In genomic region chr7:157929671-157930070, GRCh38 we compare ENCODE assay signal across 22 cellular contexts.
DNase-seq lines count a peak whose midpoint lies in the region; ATAC-seq, FAIRE-seq and TF ChIP-seq lines count a peak whose summit lies in the region.
"Had no signal": no experiment of that assay in that cellular context is flagged by ENCODE, and none has a peak within 500 bp of the region (broad histone marks: within the 10 kb centered on the region; RNA-seq: fewer than 3 reads in every experiment).

No MANE protein-coding gene starts in this region.

- H3K4me1 ChIP-seq in BLaER1 treated with 17β-estradiol and CSF1 and Interleukin-3, amounts not matched to agents 10 nM and 100 nM = peaks cover 13 to 72% (median 57%) of the 10 kb centered on the region in 10 experiments
- H3K4me1 ChIP-seq in H1 (replicated peaks in 1 of 4; ENCODE audit: control insufficient read depth in 3 of 4, insufficient read depth in 4 of 4, low read length in 3 of 4) = peaks cover 0 to 13% (median 6%) of the 10 kb centered on the region in 4 experiments; a peak in 6 of 7 replicates

- H3K27ac ChIP-seq in BLaER1 treated with 17β-estradiol and CSF1 and Interleukin-3, amounts not matched to agents 10 nM and 100 nM = no peak overlapping the region
- H3K27ac ChIP-seq in H1 (ENCODE audit: low read depth, low read length) = no peak overlapping the region
- H3K27ac ChIP-seq: C4-2B, GM23248 had no signal

- H3K56ac ChIP-seq in H1 (replicated peaks; ENCODE audit: insufficient read length, low read depth, low read length) = no peak overlapping the region

- H3K27ac Mint-ChIP-seq in activated CD8-positive, alpha-beta T cell treated with anti-CD3 and anti-CD28 coated beads, Interleukin-2, amount 10 ng/mL, durations not matched to agents 7 days and 5 days = peak overlapping the region; percentile 28
- H3K27ac Mint-ChIP-seq in activated CD8-positive, alpha-beta T cell treated with anti-CD3 and anti-CD28 coated beads for 36 hours = no peak overlapping the region
- H3K27ac Mint-ChIP-seq in neural crest cell (ENCODE audit: unreplicated experiment) = peak overlapping the region; percentile 85
- H3K27ac Mint-ChIP-seq: B cell; CD4-positive, alpha-beta memory T cell had no signal

- no peak overlapping the region for H2BK120ac ChIP-seq in H1 (replicated peaks; ENCODE audit: low read depth, low read length)

- no peak for FAIRE-seq in H1 (lab: Jason Lieb, UNC)
- FAIRE-seq: GM12878, GM19239, H54, HTR-8/SVneo, K562 had no signal

- H3K9ac ChIP-seq in BLaER1 treated with 17β-estradiol and CSF1 and Interleukin-3, amounts not matched to agents 10 nM and 100 nM = no peak overlapping the region
- no peak overlapping the region for H3K9ac ChIP-seq in H1 (replicated peaks in 1 of 4; ENCODE audit: extremely low read depth in 1 of 4, low read depth in 3 of 4, low read length in 3 of 4)
- H3K9ac ChIP-seq: GM23248 had no signal

- peaks cover 25% of the 10 kb centered on the region for H3K4me1 Mint-ChIP-seq in activated CD8-positive, alpha-beta T cell treated with anti-CD3 and anti-CD28 coated beads, Interleukin-2, amount 10 ng/mL, durations not matched to agents 7 days and 5 days (ENCODE audit: low read depth)
- H3K4me1 Mint-ChIP-seq in activated CD8-positive, alpha-beta T cell treated with anti-CD3 and anti-CD28 coated beads for 36 hours (ENCODE audit: low read depth) = peaks cover 47% of the 10 kb centered on the region
- H3K4me1 Mint-ChIP-seq in neural crest cell = no peaks in the 10 kb centered on the region

- H3K27me3 ChIP-seq in BLaER1 treated with 17β-estradiol and CSF1 and Interleukin-3, amounts not matched to agents 10 nM and 100 nM = no peaks in the 10 kb centered on the region; a peak in 1 of 22 replicates
- no peaks in the 10 kb centered on the region for H3K27me3 ChIP-seq in H1 (replicated peaks in 1 of 4; ENCODE audit: control insufficient read depth in 3 of 4, extremely low read depth in 1 of 4, insufficient read depth in 3 of 4, low read length in 3 of 4)

- ATAC-seq in activated CD8-positive, alpha-beta T cell treated with anti-CD3 and anti-CD28 coated beads, Interleukin-2, amount 10 ng/mL, durations not matched to agents 7 days and 5 days = no peak
- ATAC-seq in activated CD8-positive, alpha-beta T cell treated with anti-CD3 and anti-CD28 coated beads for 36 hours = no peak
- ATAC-seq in GM21737 (IDR thresholded peaks at IDR 0.05; ENCODE audit: unreplicated experiment) = no peak
- ATAC-seq: GM12878, K562 had no signal

- H4K20me1 ChIP-seq in BLaER1 treated with 17β-estradiol and CSF1 and Interleukin-3, amounts not matched to agents 10 nM and 100 nM = peaks cover 0 to 8% (median 0%) of the 10 kb centered on the region in 11 experiments; a peak in 2 of 22 replicates
- H4K20me1 ChIP-seq in H1 (replicated peaks in 1 of 2; ENCODE audit: control insufficient read depth in 1 of 2, insufficient read depth in 2 of 2, low read length in 2 of 2) = no peaks in the 10 kb centered on the region

- no peaks in the 10 kb centered on the region for H3K79me1 ChIP-seq in H1 (ENCODE audit: low read depth, low read length)

- H4K5ac ChIP-seq in H1 (ENCODE audit: insufficient read length, low read depth, low read length) = no peak overlapping the region

- TF ChIP-seq EP300 in H1 (IDR thresholded peaks at IDR 0.05; ENCODE audit: borderline replicate concordance in 1 of 2, low read depth in 2 of 2, low read length in 2 of 2) = no peak

- H3K79me2 ChIP-seq in H1 (ENCODE audit: control insufficient read depth in 1 of 2, insufficient read depth in 2 of 2, low read length in 2 of 2) = no peaks in the 10 kb centered on the region

- peaks cover 10% of the 10 kb centered on the region for H3K36me3 Mint-ChIP-seq in activated CD8-positive, alpha-beta T cell treated with anti-CD3 and anti-CD28 coated beads, Interleukin-2, amount 10 ng/mL, durations not matched to agents 7 days and 5 days (ENCODE audit: low read depth)
- peaks cover 14% of the 10 kb centered on the region for H3K36me3 Mint-ChIP-seq in activated CD8-positive, alpha-beta T cell treated with anti-CD3 and anti-CD28 coated beads for 36 hours (ENCODE audit: low read depth)
- H3K36me3 Mint-ChIP-seq in neural crest cell (ENCODE audit: low read depth) = peaks cover 10% of the 10 kb centered on the region
- H3K36me3 Mint-ChIP-seq: CD4-positive, alpha-beta memory T cell had no signal

- H3K27me3 Mint-ChIP-seq in activated CD8-positive, alpha-beta T cell treated with anti-CD3 and anti-CD28 coated beads, Interleukin-2, amount 10 ng/mL, durations not matched to agents 7 days and 5 days (ENCODE audit: low read depth) = no peaks in the 10 kb centered on the region
- no peaks in the 10 kb centered on the region for H3K27me3 Mint-ChIP-seq in activated CD8-positive, alpha-beta T cell treated with anti-CD3 and anti-CD28 coated beads for 36 hours
- H3K27me3 Mint-ChIP-seq in neural crest cell (ENCODE audit: low read depth) = no peaks in the 10 kb centered on the region
- H3K27me3 Mint-ChIP-seq: B cell had no signal

- H3K9me3 ChIP-seq in BLaER1 treated with 17β-estradiol and CSF1 and Interleukin-3, amounts not matched to agents 10 nM and 100 nM (replicated peaks in 1 of 11) = peaks cover 28 to 42% (median 35%) of the 10 kb centered on the region in 11 experiments
- H3K9me3 ChIP-seq in H1 (ENCODE audit: insufficient read depth in 2 of 2, low read depth in 1 of 2, low read length in 1 of 2) = peaks cover 2 to 12% of the 10 kb centered on the region in 2 experiments; a peak in 3 of 4 replicates

- H3K23ac ChIP-seq in H1 (ENCODE audit: insufficient read length) = no peak overlapping the region

- no peak for TF ChIP-seq CTCF in activated CD8-positive, alpha-beta T cell treated with anti-CD3 and anti-CD28 coated beads for 36 hours (IDR thresholded peaks at IDR 0.05)
- TF ChIP-seq CTCF in H1 (IDR thresholded peaks at IDR 0.05; ENCODE audit: control extremely low read depth in 1 of 3, insufficient read depth in 1 of 3, low read depth in 1 of 3, low read length in 3 of 3) = no peak
- no peak for TF ChIP-seq CTCF in neural crest cell (conservative IDR thresholded peaks at IDR 0.05)

- no peak overlapping the region for H3K18ac ChIP-seq in H1 (ENCODE audit: extremely low read depth, low read length)

- no peak overlapping the region for H2AFZ ChIP-seq in H1 (ENCODE audit: low read length)
- H2AFZ ChIP-seq: GM23248 had no signal

- H2BK5ac ChIP-seq in H1 (ENCODE audit: low read depth, low read length) = no peak overlapping the region

- H2BK20ac ChIP-seq in H1 (ENCODE audit: low read length) = no peak overlapping the region

- H3K14ac ChIP-seq in H1 (ENCODE audit: insufficient read length) = no peak overlapping the region

- POLR2A ChIA-PET in activated CD8-positive, alpha-beta T cell treated with anti-CD3 and anti-CD28 coated beads, Interleukin-2, amount 10 ng/mL, durations not matched to agents 7 days and 5 days (lab: Charles Lee) = no interaction called here
- POLR2A ChIA-PET in activated CD8-positive, alpha-beta T cell treated with anti-CD3 and anti-CD28 coated beads for 36 hours (lab: Charles Lee) = no interaction called here
- POLR2A ChIA-PET in H1 (lab: Charles Lee; ENCODE audit: partially characterized antibody) = no interaction called here

- WGBS in H1 (ENCODE audit: extremely low coverage in 1 of 2, insufficient coverage in 1 of 2, insufficient read length in 1 of 2, insufficient replicate concordance in 2 of 2, low coverage in 1 of 2, low lambda C conversion rate in 2 of 2, missing lambda C conversion rate in 1 of 2), 2 experiments = 81% methylated on average over 15 of the region's 16 CpGs; no CpG with 5 or more reads in 1 of the 2 experiments

- H4K91ac ChIP-seq in H1 (replicated peaks; ENCODE audit: insufficient read length, low read length) = peak overlapping the region; percentile 35

- CTCF ChIA-PET in activated CD8-positive, alpha-beta T cell treated with anti-CD3 and anti-CD28 coated beads, Interleukin-2, amount 10 ng/mL, durations not matched to agents 7 days and 5 days (lab: Charles Lee) = no interaction called here
- CTCF ChIA-PET in activated CD8-positive, alpha-beta T cell treated with anti-CD3 and anti-CD28 coated beads for 36 hours (lab: Charles Lee) = no interaction called here
- CTCF ChIA-PET in H1 (lab: Charles Lee; ENCODE audit: partially characterized antibody) = interaction anchor here (2.4 kb wide), 1 partner anchor 22 kb away, joined by 7 read pairs; no protein-coding TSS in a partner anchor

- H3K23me2 ChIP-seq in H1 (ENCODE audit: low read depth, low read length) = no peaks in the 10 kb centered on the region

- no peaks in the 10 kb centered on the region for H3K36me3 ChIP-seq in BLaER1 treated with 17β-estradiol and CSF1 and Interleukin-3, amounts not matched to agents 10 nM and 100 nM
- no peaks in the 10 kb centered on the region for H3K36me3 ChIP-seq in H1 (ENCODE audit: control insufficient read depth in 2 of 4, insufficient read depth in 4 of 4, low read length in 3 of 4)

- intact Hi-C loops in activated CD8-positive, alpha-beta T cell treated with anti-CD3 and anti-CD28 coated beads for 36 hours (cut with micrococcal nuclease) = no loop called here

- TF ChIP-seq RAD21 in H1 (IDR thresholded peaks at IDR 0.05 in 1 of 2, conservative IDR thresholded peaks at IDR 0.05 in 1 of 2; ENCODE audit: low read depth in 2 of 2, low read length in 2 of 2) = no peak

- H2AK5ac ChIP-seq in H1 (ENCODE audit: low read depth, low read length) = no peak overlapping the region

- no peak for TF ChIP-seq POLR2A in H1 (IDR thresholded peaks at IDR 0.05; ENCODE audit: control extremely low read depth in 1 of 2, low read depth in 2 of 2, low read length in 2 of 2)

- H2BK12ac ChIP-seq in H1 (ENCODE audit: low read depth, low read length) = no peak overlapping the region

- no peak for DNase-seq in activated CD8-positive, alpha-beta T cell treated with anti-CD3 and anti-CD28 coated beads, Interleukin-2, amount 10 ng/mL, durations not matched to agents 7 days and 5 days
- DNase-seq in activated CD8-positive, alpha-beta T cell treated with anti-CD3 and anti-CD28 coated beads for 36 hours = no peak
- DNase-seq in H1 (ENCODE audit: low read depth in 1 of 2, low spot score in 2 of 2) = no peak
- DNase-seq in neural crest cell (ENCODE audit: low read depth, low spot score) = no peak
- no peak for DNase-seq in SW480 (ENCODE audit: low spot score)
- DNase-seq in DMS79 (lab: John Stamatoyannopoulos, UW) = no peak
- DNase-seq: Calu3; CD4-positive, alpha-beta memory T cell; DND-41; EL; GM23248; HCEC 1CT; IMR-90 had no signal

- no peak overlapping the region for H3K4me3 ChIP-seq in BLaER1 treated with 17β-estradiol and CSF1 and Interleukin-3, amounts not matched to agents 10 nM and 100 nM
- no peak overlapping the region for H3K4me3 ChIP-seq in H1 (ENCODE audit: extremely low read depth in 1 of 4, insufficient read depth in 2 of 4, low read depth in 3 of 4, low read length in 4 of 4)
- H3K4me3 ChIP-seq: GM12878, GM23248, K562 had no signal

- H3K4me3 Mint-ChIP-seq in activated CD8-positive, alpha-beta T cell treated with anti-CD3 and anti-CD28 coated beads, Interleukin-2, amount 10 ng/mL, durations not matched to agents 7 days and 5 days = no peak overlapping the region
- no peak overlapping the region for H3K4me3 Mint-ChIP-seq in activated CD8-positive, alpha-beta T cell treated with anti-CD3 and anti-CD28 coated beads for 36 hours
- no peak overlapping the region for H3K4me3 Mint-ChIP-seq in neural crest cell
- H3K4me3 Mint-ChIP-seq: B cell; CD4-positive, alpha-beta memory T cell had no signal

- peaks cover 35% of the 10 kb centered on the region for H3K9me3 Mint-ChIP-seq in activated CD8-positive, alpha-beta T cell treated with anti-CD3 and anti-CD28 coated beads, Interleukin-2, amount 10 ng/mL, durations not matched to agents 7 days and 5 days (ENCODE audit: insufficient read depth)
- peaks cover 14% of the 10 kb centered on the region for H3K9me3 Mint-ChIP-seq in activated CD8-positive, alpha-beta T cell treated with anti-CD3 and anti-CD28 coated beads for 36 hours
- H3K9me3 Mint-ChIP-seq in neural crest cell = peaks cover 14% of the 10 kb centered on the region

- peak overlapping the region; percentile 59 for H3K4ac ChIP-seq in H1 (replicated peaks; ENCODE audit: insufficient read length, low read depth, low read length)

- H2BK15ac ChIP-seq in H1 (ENCODE audit: low read length) = no peak overlapping the region; the same call in 1 of the 2 replicates

- peak overlapping the region in 7 of 11 experiments; percentile 31 to 64 (median 62); a peak in 13 of 22 replicates for H3K4me2 ChIP-seq in BLaER1 treated with 17β-estradiol and CSF1 and Interleukin-3, amounts not matched to agents 10 nM and 100 nM
- no peak overlapping the region for H3K4me2 ChIP-seq in H1 (ENCODE audit: insufficient read depth in 1 of 2, low read depth in 2 of 2, low read length in 2 of 2)

- no peak overlapping the region for H4K8ac ChIP-seq in H1 (ENCODE audit: extremely low read depth, insufficient read depth, low read length)

Comparison
In these comparisons a context has a peak if more than half of its experiments do, and no peak if none do; other contexts are left out.
1. H3K4me2 ChIP-seq: peak in BLaER1 treated with 17β-estradiol and CSF1 and Interleukin-3, amounts not matched to agents 10 nM and 100 nM (7 of 11); none in H1 (0 of 2).